ENCODE assay signal across 1 cellular context in the genomic region with DNA sequence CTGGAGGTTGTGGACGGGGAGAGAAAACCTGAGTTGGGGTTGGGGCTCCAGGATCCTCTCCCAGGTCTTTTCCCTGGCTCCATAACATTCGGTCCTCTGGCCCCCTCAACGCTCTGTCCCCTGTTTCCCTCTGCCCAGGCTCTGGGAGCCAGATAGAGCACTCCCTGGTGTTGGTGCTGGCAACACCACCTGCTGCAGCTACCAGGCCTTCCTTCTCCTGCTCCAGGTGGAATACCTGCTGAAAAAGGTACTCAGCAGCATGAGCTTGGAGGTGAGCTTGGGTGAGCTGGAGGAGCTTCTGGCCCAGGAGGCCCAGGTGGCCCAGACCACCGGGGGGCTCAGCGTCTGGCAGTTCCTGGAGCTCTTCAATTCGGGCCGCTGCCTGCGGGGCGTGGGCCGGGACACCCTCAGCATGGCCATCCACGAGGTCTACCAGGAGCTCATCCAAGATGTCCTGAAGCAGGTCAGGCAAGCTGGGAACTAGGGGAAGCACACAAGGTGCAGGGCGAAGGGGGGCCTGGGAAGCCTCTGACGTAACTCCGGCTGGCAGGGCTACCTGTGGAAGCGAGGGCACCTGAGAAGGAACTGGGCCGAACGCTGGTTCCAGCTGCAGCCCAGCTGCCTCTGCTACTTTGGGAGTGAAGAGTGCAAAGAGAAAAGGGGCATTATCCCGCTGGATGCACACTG.
TF ChIP-seq lines count a peak whose summit lies in the region.

No MANE protein-coding gene starts in this region.

TF ChIP-seq in GM12878, 131 proteins besides CTCF, POLR2A, EP300 and RAD21:
- no peak for TF ChIP-seq POLR2AphosphoS5 (IDR thresholded peaks at IDR 0.05; ENCODE audit: low read length)
- no peak for TF ChIP-seq YBX1 (IDR thresholded peaks at IDR 0.05)
